23 cellular contexts compared by ENCODE assay signal in genomic region chr6:153595903-153596302, GRCh38.
DNase-seq lines count a peak whose midpoint lies in the region; ATAC-seq and TF ChIP-seq lines count a peak whose summit lies in the region.
"Had no signal": no experiment of that assay in that cellular context is flagged by ENCODE, and none has a peak within 500 bp of the region (broad histone marks: within the 10 kb centered on the region; RNA-seq: fewer than 3 reads in every experiment).

No MANE protein-coding gene starts in this region.

- H3K4me3 ChIP-seq in PC-3 (ENCODE audit: low read length) = no peak overlapping the region
- no peak overlapping the region for H3K4me3 ChIP-seq in choroid plexus epithelial cell (ENCODE audit: low read depth, low read length)
- H3K4me3 ChIP-seq: HAP-1, heart right ventricle, mucosa of descending colon, sigmoid colon, SJCRH30, suprapubic skin, uterus had no signal

- TF ChIP-seq POLR2A in erythroblast (IDR thresholded peaks at IDR 0.05; ENCODE audit: low read length) = no peak

- no peaks in the 10 kb centered on the region for H3K4me1 ChIP-seq in PC-3 (ENCODE audit: insufficient read depth, low read length)
- H3K4me1 ChIP-seq: HAP-1, heart right ventricle, sigmoid colon, SJCRH30, suprapubic skin, uterus had no signal

- POLR2A ChIA-PET in PC-3 (lab: Charles Lee; ENCODE audit: unreplicated experiment) = no interaction called here

- no peak overlapping the region for H2AFZ ChIP-seq in PC-3 (ENCODE audit: low read length)

- H4K20me1 ChIP-seq in PC-3 (ENCODE audit: low read length) = no peaks in the 10 kb centered on the region

- peak; percentile 88 for DNase-seq in HCEC 1CT
- peak; percentile 3 for DNase-seq in PC-3
- DNase-seq in choroid plexus epithelial cell (ENCODE audit: low read depth) = peak; percentile 62
- DNase-seq in non-pigmented ciliary epithelial cell (ENCODE audit: low read depth) = peak; percentile 32
- no peak for DNase-seq in NCI-H510A (lab: John Stamatoyannopoulos, UW)
- DNase-seq in hypothalamus (lab: John Stamatoyannopoulos, UW) = no peak
- DNase-seq in erythroblast (lab: John Stamatoyannopoulos, UW) = no peak
- DNase-seq: activated CD4-positive, alpha-beta T cell treated with anti-CD3 and anti-CD28 coated beads, Interleukin-2, amount 10 ng/mL, durations not matched to agents 7 days and 5 days; activated CD8-positive, alpha-beta memory T cell treated with anti-CD3 and anti-CD28 coated beads, Interleukin-2, amount 10 ng/mL, durations not matched to agents 7 days and 5 days; DMS 273 treated with DMSO at 0.1 percent for 48 hours; effector memory CD8-positive, alpha-beta T cell; heart right ventricle; Karpas-422; mucosa of descending colon; NCI-H1092; NCI-H1930; NCI-H82; posterior cingulate gyrus; sigmoid colon; SJCRH30; uterus had no signal

- no TSS peak for BruUV-seq in PC-3 (replicated peaks; lab: Mats Ljungman, UMichigan)

- no peaks in the 10 kb centered on the region for H3K36me3 ChIP-seq in PC-3 (ENCODE audit: low read depth, low read length)
- H3K36me3 ChIP-seq: HAP-1, heart right ventricle, sigmoid colon, SJCRH30, suprapubic skin, uterus had no signal

- no peak overlapping the region for H3K27ac ChIP-seq in PC-3 (ENCODE audit: low read length)
- H3K27ac ChIP-seq: heart right ventricle, sigmoid colon, SJCRH30, suprapubic skin, uterus had no signal

- no peaks in the 10 kb centered on the region for H3K9me2 ChIP-seq in PC-3 (replicated peaks; ENCODE audit: low read length)

- CTCF ChIA-PET in PC-3 (lab: Charles Lee) = no interaction called here

- H3K9me3 ChIP-seq in PC-3 (ENCODE audit: low read length) = no peaks in the 10 kb centered on the region
- H3K9me3 ChIP-seq: HAP-1, heart right ventricle, mucosa of descending colon, sigmoid colon, SJCRH30, suprapubic skin, uterus had no signal

- no peaks in the 10 kb centered on the region for H3F3A ChIP-seq in PC-3 (ENCODE audit: low read length, unreplicated experiment)

- H3K9ac ChIP-seq in PC-3 (ENCODE audit: low read length) = no peak overlapping the region

- no peaks in the 10 kb centered on the region for H3K79me2 ChIP-seq in PC-3 (ENCODE audit: low read length)

- no peak for TF ChIP-seq CTCF in PC-3 (conservative IDR thresholded peaks at IDR 0.05; ENCODE audit: low read depth, low read length)
- TF ChIP-seq CTCF in choroid plexus epithelial cell (conservative IDR thresholded peaks at IDR 0.05; ENCODE audit: low read depth, low read length) = no peak

- H3K27me3 ChIP-seq in PC-3 (ENCODE audit: low read length) = peaks cover 14% of the 10 kb centered on the region; the same call in 1 of the 2 replicates
- H3K27me3 ChIP-seq: heart right ventricle, sigmoid colon, SJCRH30, suprapubic skin, uterus had no signal

- ATAC-seq in PC-3 = no peak
- ATAC-seq: activated CD8-positive, alpha-beta memory T cell treated with anti-CD3 and anti-CD28 coated beads, Interleukin-2, amount 10 ng/mL, durations not matched to agents 7 days and 5 days; effector memory CD8-positive, alpha-beta T cell; heart right ventricle; mucosa of descending colon had no signal

- no peak overlapping the region for H3K4me2 ChIP-seq in PC-3 (ENCODE audit: low read length)

- intact Hi-C loops in PC-3 (cut with micrococcal nuclease) = no loop called here

Comparison
In these comparisons a context has a peak if more than half of its experiments do, and no peak if none do; other contexts are left out.
1. DNase-seq: peak in HCEC 1CT (single experiment), PC-3 (single experiment), choroid plexus epithelial cell (single experiment) and non-pigmented ciliary epithelial cell (single experiment); none in NCI-H510A (single experiment), hypothalamus (0 of 51) and erythroblast (0 of 2).